In genomic region chr17:3916013-3916696, GRCh38 we compare ENCODE assay signal across 8 cellular contexts. TPM values are rescaled to one million over a fixed set of nuclear protein-coding genes. Genes with fewer than 3 reads are reported as not detected.
A peak's percentile ranks its signal among the peaks of the same experiment; 100 is the strongest.
DNase-seq lines count a peak whose midpoint lies in the region.

TSS of gene P2RX1 (minus strand) at chr17:3916465. CDS start at chr17:3916225, 240 bp downstream.

- peaks cover 66% of the 10 kb centered on the region for H3K4me1 ChIP-seq in mononuclear cell (ENCODE audit: insufficient read depth, low read length)

- H3K9me3 ChIP-seq in mononuclear cell (ENCODE audit: low read depth, low read length), result no peaks in the 10 kb centered on the region

- peak within 1 kb of the TSS; percentile 41 for H3K4me3 ChIP-seq in Jurkat, Clone E6-1 (ENCODE audit: low read length)
- peak within 1 kb of the TSS; percentile 56 for H3K4me3 ChIP-seq in mononuclear cell (ENCODE audit: low read length)

- H3K27me3 ChIP-seq in mononuclear cell (ENCODE audit: insufficient read depth, low read length), result no peaks in the 10 kb centered on the region

- DNase-seq in A172 (ENCODE audit: low spot score) (peak; percentile 64), NCI-H1436 treated with DMSO at 0.1 percent for 48 hours (lab: John Stamatoyannopoulos, UW) (no peak), DMS153 treated with DMSO at 0.1 percent for 48 hours (lab: John Stamatoyannopoulos, UW; ENCODE audit: unreplicated experiment) (no peak), H4 (ENCODE audit: low spot score) (no peak), NCI-H748 treated with DMSO at 0.1 percent for 48 hours (lab: John Stamatoyannopoulos, UW) (no peak)
- peak; percentile 88 for DNase-seq in Jurkat, Clone E6-1 (ENCODE audit: low read depth, low spot score)
- peak; percentile 55 to 66 for DNase-seq in activated T-cell treated with anti-CD3 and anti-CD28 coated beads, Interleukin-2, amount 50 U/mL, for 48 hours

RNA-seq across cellular contexts. Expression of gene P2RX1, which starts in this region (rescaled TPM):
- total RNA-seq in A172 (2014; rRNA removed; shearing (Covaris generic)), result 0.67 and 1.2 TPM in 2 replicates
- not detected for polyA plus RNA-seq in Jurkat, Clone E6-1 (2012; ENCODE audit: insufficient read depth, insufficient read length)
- total RNA-seq in mononuclear cell, result 31.6 TPM
- total RNA-seq in H4 (2014; rRNA removed; shearing (Covaris generic)), result not detected in 2 replicates

Comparison
In these comparisons a context has a peak if more than half of its experiments do, and no peak if none do; other contexts are left out.
1. RNA of gene P2RX1 (total RNA-seq): 31.6 TPM in mononuclear cell (single experiment); 0.67 to 1.2 TPM in A172 and not detected in H4; every median in the first group is over 10 times any median in the second.
2. DNase-seq: peak in A172 (single experiment), Jurkat, Clone E6-1 (single experiment) and activated T-cell treated with anti-CD3 and anti-CD28 coated beads, Interleukin-2, amount 50 U/mL, for 48 hours (2 of 2); none in NCI-H1436 treated with DMSO at 0.1 percent for 48 hours (single experiment), DMS153 treated with DMSO at 0.1 percent for 48 hours (single experiment), H4 (single experiment) and NCI-H748 treated with DMSO at 0.1 percent for 48 hours (single experiment).